ENCODE assay signal across 8 cellular contexts in the genomic region with DNA sequence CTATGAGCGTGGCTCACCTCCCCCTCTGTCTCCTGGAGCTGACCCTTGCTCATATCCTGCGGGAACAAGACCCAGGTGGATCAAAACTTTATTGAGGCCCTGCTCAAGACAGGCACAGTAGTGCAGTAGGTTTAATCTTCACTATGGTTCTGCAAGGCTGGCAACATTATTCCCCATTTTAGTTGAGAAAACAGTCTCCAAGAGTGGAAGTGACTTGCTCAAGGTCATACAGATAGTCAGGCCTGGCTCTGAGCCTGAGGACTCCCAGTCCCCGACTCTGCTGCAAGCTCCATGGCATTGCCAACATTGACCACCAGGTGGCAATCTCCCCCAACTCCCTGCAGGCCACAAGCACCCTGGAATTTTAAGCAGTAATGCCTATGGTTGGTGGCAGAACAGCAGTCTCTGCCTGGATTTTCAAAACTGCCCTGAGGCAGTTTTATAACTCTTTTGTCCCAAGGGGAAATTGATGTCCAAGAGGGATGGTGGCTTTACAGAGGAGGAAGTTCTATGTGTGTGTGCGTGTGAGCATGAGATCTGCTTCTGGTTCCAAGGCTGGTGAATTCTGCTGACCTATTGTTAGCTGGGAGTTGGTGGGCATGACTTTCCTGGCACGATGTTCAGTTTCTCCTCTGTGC. TPM values are rescaled to one million over a fixed set of nuclear protein-coding genes. Genes with fewer than 3 reads are reported as not detected.
DNase-seq lines count a peak whose midpoint lies in the region; ATAC-seq and TF ChIP-seq lines count a peak whose summit lies in the region.

No MANE protein-coding gene starts in this region.

- no peaks in the 10 kb centered on the region for H3K27me3 ChIP-seq in neutrophil

- H3K27ac Mint-ChIP-seq in CD14-positive monocyte: no peak overlapping the region
- H3K27ac Mint-ChIP-seq in activated T-helper 1 cell treated with anti-CD3 and anti-CD28 coated beads, Interleukin-12 subunit alpha, Interleukin-12 subunit beta, Interleukin-2, Interleukin-4 antibody, amounts not matched to agents 30 ng/mL and 10 ng/mL and 1 ng/mL, durations not matched to agents 14 hours and 24 hours and 36 hours: no peak overlapping the region

- peak; percentile 85 for ATAC-seq in GM19463 (IDR thresholded peaks at IDR 0.05; ENCODE audit: unreplicated experiment)

- H3K36me3 Mint-ChIP-seq in CD14-positive monocyte: peaks cover 8 to 11% of the 10 kb centered on the region in 2 donors
- H3K36me3 Mint-ChIP-seq in activated T-helper 1 cell treated with anti-CD3 and anti-CD28 coated beads, Interleukin-12 subunit alpha, Interleukin-12 subunit beta, Interleukin-2, Interleukin-4 antibody, amounts not matched to agents 30 ng/mL and 10 ng/mL and 1 ng/mL, durations not matched to agents 14 hours and 24 hours and 36 hours (ENCODE audit: low read depth): peaks cover 2% of the 10 kb centered on the region

- H3K36me3 ChIP-seq in neutrophil: no peaks in the 10 kb centered on the region

- H3K27ac ChIP-seq in neutrophil: no peak overlapping the region

- H3K27me3 Mint-ChIP-seq in CD14-positive monocyte (ENCODE audit: low read depth in 3 of 3): peaks cover 0 to 2% (median 0%) of the 10 kb centered on the region in 3 donors
- H3K27me3 Mint-ChIP-seq in activated T-helper 1 cell treated with anti-CD3 and anti-CD28 coated beads, Interleukin-12 subunit alpha, Interleukin-12 subunit beta, Interleukin-2, Interleukin-4 antibody, amounts not matched to agents 30 ng/mL and 10 ng/mL and 1 ng/mL, durations not matched to agents 14 hours and 24 hours and 36 hours (ENCODE audit: insufficient read depth): no peaks in the 10 kb centered on the region

- H3K4me3 Mint-ChIP-seq in CD14-positive monocyte: no peak overlapping the region
- no peak overlapping the region for H3K4me3 Mint-ChIP-seq in activated T-helper 1 cell treated with anti-CD3 and anti-CD28 coated beads, Interleukin-12 subunit alpha, Interleukin-12 subunit beta, Interleukin-2, Interleukin-4 antibody, amounts not matched to agents 30 ng/mL and 10 ng/mL and 1 ng/mL, durations not matched to agents 14 hours and 24 hours and 36 hours

- TF ChIP-seq CTCF in CD14-positive monocyte (IDR thresholded peaks at IDR 0.05) (peak; percentile 95), neutrophil (IDR thresholded peaks at IDR 0.05) (peak; percentile 89)

- DNase-seq in CD14-positive monocyte (ENCODE audit: low spot score) (peak; percentile 65), Kasumi-1 (lab: John Stamatoyannopoulos, UW) (peak; percentile 70 to 81), RPMI7951 (ENCODE audit: low read depth) (peak; percentile 74), fibroblast of the conjunctiva (ENCODE audit: low read depth) (peak; percentile 80), stromal cell of bone marrow (ENCODE audit: low read depth) (peak; percentile 68)
- DNase-seq in activated T-helper 1 cell treated with anti-CD3 and anti-CD28 coated beads, Interleukin-12 subunit alpha, Interleukin-12 subunit beta, Interleukin-2, Interleukin-4 antibody, amounts not matched to agents 30 ng/mL and 10 ng/mL and 1 ng/mL, durations not matched to agents 14 hours and 24 hours and 36 hours (ENCODE audit: low spot score): peak; percentile 60

- H3K9me3 Mint-ChIP-seq in CD14-positive monocyte: peaks cover 0 to 4% (median 1%) of the 10 kb centered on the region in 7 donors
- no peaks in the 10 kb centered on the region for H3K9me3 Mint-ChIP-seq in activated T-helper 1 cell treated with anti-CD3 and anti-CD28 coated beads, Interleukin-12 subunit alpha, Interleukin-12 subunit beta, Interleukin-2, Interleukin-4 antibody, amounts not matched to agents 30 ng/mL and 10 ng/mL and 1 ng/mL, durations not matched to agents 14 hours and 24 hours and 36 hours

- no peaks in the 10 kb centered on the region for H3K4me1 Mint-ChIP-seq in CD14-positive monocyte
- H3K4me1 Mint-ChIP-seq in activated T-helper 1 cell treated with anti-CD3 and anti-CD28 coated beads, Interleukin-12 subunit alpha, Interleukin-12 subunit beta, Interleukin-2, Interleukin-4 antibody, amounts not matched to agents 30 ng/mL and 10 ng/mL and 1 ng/mL, durations not matched to agents 14 hours and 24 hours and 36 hours (ENCODE audit: low read depth): no peaks in the 10 kb centered on the region

- H3K4me3 ChIP-seq in neutrophil (ENCODE audit: low read depth in 1 of 2, low read length in 1 of 2): no peak overlapping the region

- no peaks in the 10 kb centered on the region for H3K4me1 ChIP-seq in neutrophil (ENCODE audit: control insufficient read depth in 1 of 2, insufficient read depth in 1 of 2, low read depth in 1 of 2, low read length in 1 of 2)

- intact Hi-C loops in CD14-positive monocyte (cut with micrococcal nuclease): loop anchor here (5.0 to 10.0 kb wide), 2 partner anchors 112 to 224 kb away; no protein-coding TSS in a partner anchor
- intact Hi-C loops in activated T-helper 1 cell treated with anti-CD3 and anti-CD28 coated beads, Interleukin-12 subunit alpha, Interleukin-12 subunit beta, Interleukin-2, Interleukin-4 antibody, amounts not matched to agents 30 ng/mL and 10 ng/mL and 1 ng/mL, durations not matched to agents 14 hours and 24 hours and 36 hours (cut with micrococcal nuclease): loop anchor here (1.0 to 2.0 kb wide), 3 partner anchors 120 to 225 kb away; no protein-coding TSS in a partner anchor

- no peaks in the 10 kb centered on the region for H3K9me3 ChIP-seq in neutrophil

RNA-seq across cellular contexts. Expression of a gene that starts 34.1 kb away (rescaled TPM):
- polyA plus RNA-seq in CD14-positive monocyte: 1 to 10 TPM; 2.3 to 3.9 TPM
- 5.5 and 5.9 TPM in 2 replicates for total RNA-seq in RPMI7951 (2014; rRNA removed; shearing (Covaris generic))
- total RNA-seq in activated T-helper 1 cell treated with anti-CD3 and anti-CD28 coated beads, Interleukin-12 subunit alpha, Interleukin-12 subunit beta, Interleukin-2, Interleukin-4 antibody, amounts not matched to agents 30 ng/mL and 10 ng/mL and 1 ng/mL, durations not matched to agents 14 hours and 24 hours and 36 hours: 16.3 and 16.9 TPM in 2 replicates
